In the genomic region with DNA sequence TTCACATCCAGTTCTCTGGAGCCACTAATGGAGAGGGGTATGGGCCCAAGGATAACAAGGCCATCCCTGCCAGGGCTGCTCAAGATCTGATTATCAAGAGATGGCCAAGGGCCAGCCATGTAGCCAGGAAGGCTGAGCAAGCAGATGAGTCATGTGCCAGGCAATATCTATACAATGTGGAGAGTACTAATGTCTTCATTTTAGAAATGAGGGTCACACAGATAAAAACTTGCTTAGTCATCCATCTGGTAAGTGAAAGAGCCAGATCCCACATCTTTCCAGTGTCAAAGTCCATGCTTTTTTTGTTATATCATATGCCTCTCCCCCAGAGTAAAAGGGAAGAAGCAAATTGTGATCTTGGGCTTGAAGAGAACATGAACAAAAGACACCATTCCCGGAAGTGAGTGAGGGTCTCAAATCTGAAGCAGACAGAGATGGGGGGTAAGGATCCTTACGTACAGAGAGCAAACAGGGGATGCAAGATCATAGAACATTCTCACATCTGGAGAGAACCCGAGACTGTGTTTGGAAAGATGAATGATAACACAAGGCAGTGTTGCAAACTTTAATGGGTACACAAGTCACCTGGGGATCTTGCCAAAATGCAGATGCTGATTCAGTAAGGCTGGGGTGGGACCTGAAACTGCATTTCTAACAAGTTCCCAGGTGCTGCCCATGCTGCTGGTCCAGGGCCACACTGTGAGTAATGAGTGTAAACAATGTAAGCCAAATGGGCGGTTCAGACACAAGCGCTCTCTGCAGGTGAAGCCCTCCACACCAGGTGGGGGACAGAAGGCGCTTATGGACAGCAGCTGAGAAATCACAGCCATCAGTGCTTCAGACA, we compare ENCODE assay signal across 1 cellular context.
TF ChIP-seq lines count a peak whose summit lies in the region.

No MANE protein-coding gene starts in this region.

TF ChIP-seq in GM23338, 12 proteins besides CTCF, POLR2A, EP300 and RAD21 (continued from another document):
- TF ChIP-seq, protein P1, sequence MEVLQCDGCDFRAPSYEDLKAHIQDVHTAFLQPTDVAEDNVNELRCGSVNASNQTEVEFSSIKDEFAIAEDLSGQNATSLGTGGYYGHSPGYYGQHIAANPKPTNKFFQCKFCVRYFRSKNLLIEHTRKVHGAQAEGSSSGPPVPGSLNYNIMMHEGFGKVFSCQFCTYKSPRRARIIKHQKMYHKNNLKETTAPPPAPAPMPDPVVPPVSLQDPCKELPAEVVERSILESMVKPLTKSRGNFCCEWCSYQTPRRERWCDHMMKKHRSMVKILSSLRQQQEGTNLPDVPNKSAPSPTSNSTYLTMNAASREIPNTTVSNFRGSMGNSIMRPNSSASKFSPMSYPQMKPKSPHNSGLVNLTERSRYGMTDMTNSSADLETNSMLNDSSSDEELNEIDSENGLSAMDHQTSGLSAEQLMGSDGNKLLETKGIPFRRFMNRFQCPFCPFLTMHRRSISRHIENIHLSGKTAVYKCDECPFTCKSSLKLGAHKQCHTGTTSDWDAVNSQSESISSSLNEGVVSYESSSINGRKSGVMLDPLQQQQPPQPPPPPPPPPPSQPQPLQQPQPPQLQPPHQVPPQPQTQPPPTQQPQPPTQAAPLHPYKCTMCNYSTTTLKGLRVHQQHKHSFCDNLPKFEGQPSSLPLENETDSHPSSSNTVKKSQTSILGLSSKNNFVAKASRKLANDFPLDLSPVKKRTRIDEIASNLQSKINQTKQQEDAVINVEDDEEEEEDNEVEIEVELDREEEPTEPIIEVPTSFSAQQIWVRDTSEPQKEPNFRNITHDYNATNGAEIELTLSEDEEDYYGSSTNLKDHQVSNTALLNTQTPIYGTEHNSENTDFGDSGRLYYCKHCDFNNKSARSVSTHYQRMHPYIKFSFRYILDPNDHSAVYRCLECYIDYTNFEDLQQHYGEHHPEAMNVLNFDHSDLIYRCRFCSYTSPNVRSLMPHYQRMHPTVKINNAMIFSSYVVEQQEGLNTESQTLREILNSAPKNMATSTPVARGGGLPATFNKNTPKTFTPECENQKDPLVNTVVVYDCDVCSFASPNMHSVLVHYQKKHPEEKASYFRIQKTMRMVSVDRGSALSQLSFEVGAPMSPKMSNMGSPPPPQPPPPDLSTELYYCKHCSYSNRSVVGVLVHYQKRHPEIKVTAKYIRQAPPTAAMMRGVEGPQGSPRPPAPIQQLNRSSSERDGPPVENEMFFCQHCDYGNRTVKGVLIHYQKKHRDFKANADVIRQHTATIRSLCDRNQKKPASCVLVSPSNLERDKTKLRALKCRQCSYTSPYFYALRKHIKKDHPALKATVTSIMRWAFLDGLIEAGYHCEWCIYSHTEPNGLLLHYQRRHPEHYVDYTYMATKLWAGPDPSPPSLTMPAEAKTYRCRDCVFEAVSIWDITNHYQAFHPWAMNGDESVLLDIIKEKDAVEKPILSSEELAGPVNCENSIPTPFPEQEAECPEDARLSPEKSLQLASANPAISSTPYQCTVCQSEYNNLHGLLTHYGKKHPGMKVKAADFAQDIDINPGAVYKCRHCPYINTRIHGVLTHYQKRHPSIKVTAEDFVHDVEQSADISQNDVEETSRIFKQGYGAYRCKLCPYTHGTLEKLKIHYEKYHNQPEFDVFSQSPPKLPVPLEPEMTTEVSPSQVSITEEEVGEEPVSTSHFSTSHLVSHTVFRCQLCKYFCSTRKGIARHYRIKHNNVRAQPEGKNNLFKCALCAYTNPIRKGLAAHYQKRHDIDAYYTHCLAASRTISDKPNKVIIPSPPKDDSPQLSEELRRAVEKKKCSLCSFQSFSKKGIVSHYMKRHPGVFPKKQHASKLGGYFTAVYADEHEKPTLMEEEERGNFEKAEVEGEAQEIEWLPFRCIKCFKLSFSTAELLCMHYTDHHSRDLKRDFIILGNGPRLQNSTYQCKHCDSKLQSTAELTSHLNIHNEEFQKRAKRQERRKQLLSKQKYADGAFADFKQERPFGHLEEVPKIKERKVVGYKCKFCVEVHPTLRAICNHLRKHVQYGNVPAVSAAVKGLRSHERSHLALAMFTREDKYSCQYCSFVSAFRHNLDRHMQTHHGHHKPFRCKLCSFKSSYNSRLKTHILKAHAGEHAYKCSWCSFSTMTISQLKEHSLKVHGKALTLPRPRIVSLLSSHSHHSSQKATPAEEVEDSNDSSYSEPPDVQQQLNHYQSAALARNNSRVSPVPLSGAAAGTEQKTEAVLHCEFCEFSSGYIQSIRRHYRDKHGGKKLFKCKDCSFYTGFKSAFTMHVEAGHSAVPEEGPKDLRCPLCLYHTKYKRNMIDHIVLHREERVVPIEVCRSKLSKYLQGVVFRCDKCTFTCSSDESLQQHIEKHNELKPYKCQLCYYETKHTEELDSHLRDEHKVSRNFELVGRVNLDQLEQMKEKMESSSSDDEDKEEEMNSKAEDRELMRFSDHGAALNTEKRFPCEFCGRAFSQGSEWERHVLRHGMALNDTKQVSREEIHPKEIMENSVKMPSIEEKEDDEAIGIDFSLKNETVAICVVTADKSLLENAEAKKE (CRISPR knock-in tag; IDR thresholded peaks at IDR 0.05) = no peak
- no peak for TF ChIP-seq EZH2 (IDR thresholded peaks at IDR 0.05; ENCODE audit: low read depth, unreplicated experiment)
- TF ChIP-seq JUNB (IDR thresholded peaks at IDR 0.05; ENCODE audit: unreplicated experiment) = no peak
- no peak for TF ChIP-seq ZNF114 (CRISPR knock-in tag; IDR thresholded peaks at IDR 0.05)
- no peak for TF ChIP-seq ZNF331 (CRISPR knock-in tag; IDR thresholded peaks at IDR 0.05; ENCODE audit: low read depth)
- no peak for TF ChIP-seq CREB1 (CRISPR knock-in tag; IDR thresholded peaks at IDR 0.05; ENCODE audit: low read depth)
